Comparison of ENCODE assay signal across 20 cellular contexts in genomic region chr11:45538939-45539338, GRCh38.
"Had no signal": no experiment of that assay in that cellular context is flagged by ENCODE, and none has a peak within 500 bp of the region (broad histone marks: within the 10 kb centered on the region; RNA-seq: fewer than 3 reads in every experiment).

No MANE protein-coding gene starts in this region.

- H3K36me3 ChIP-seq: breast epithelium, neutrophil, sigmoid colon, upper lobe of right lung had no signal

- ATAC-seq: activated CD4-positive, alpha-beta T cell treated with anti-CD3 and anti-CD28 coated beads for 36 hours; activated T-cell treated with anti-CD3 and anti-CD28 coated beads, Interleukin-2, amount 50 U/mL, for 4 hours; stimulated activated naive B cell treated with anti-CD40 and anti-IgM and Interleukin-4, amounts not matched to agents 10 μg/mL and 1 μg/mL and 100 μg/mL, for 72 hours had no signal

- H3K9me3 ChIP-seq: breast epithelium, neutrophil, sigmoid colon, upper lobe of right lung had no signal

- H3K4me1 ChIP-seq: breast epithelium, sigmoid colon, upper lobe of right lung had no signal

- H3K27me3 ChIP-seq: upper lobe of right lung had no signal

- H3K27ac ChIP-seq: breast epithelium, neutrophil, sigmoid colon, upper lobe of right lung had no signal

- DNase-seq: activated B cell treated with CpG ODN at 0.5 μM for 24 hours; activated CD4-positive, alpha-beta T cell treated with anti-CD3 and anti-CD28 coated beads for 36 hours; activated CD4-positive, alpha-beta T cell treated with anti-CD3 and anti-CD28 coated beads, Interleukin-2, amount 50 U/mL, for 4 hours; activated CD8-positive, alpha-beta memory T cell treated with anti-CD3 and anti-CD28 coated beads for 24 hours; activated CD8-positive, alpha-beta memory T cell treated with anti-CD3 and anti-CD28 coated beads, Interleukin-2, amount 50 U/mL, for 4 hours; activated naive CD4-positive, alpha-beta T cell treated with Interleukin-2 at 50 U/mL for 16 hours; activated naive CD8-positive, alpha-beta T cell treated with anti-CD3 and anti-CD28 coated beads for 36 hours; activated T-cell treated with anti-CD3 and anti-CD28 coated beads, Interleukin-2, amount 50 U/mL, for 4 hours; cortex of kidney; foreskin melanocyte; mammary epithelial cell; retina; sigmoid colon; stimulated activated CD4-positive, alpha-beta T cell treated with anti-CD3 and anti-CD28 coated beads, Interleukin-2, amount 100 ng/mL, for 48 hours; stimulated activated CD8-positive, alpha-beta memory T cell treated with anti-CD3 and anti-CD28 coated beads, Interleukin-4, amount 100 ng/mL, for 48 hours; stimulated activated naive B cell treated with anti-CD40 and anti-IgM and Interleukin-4, amounts not matched to agents 10 μg/mL and 1 μg/mL and 100 μg/mL, for 72 hours; T-helper 1 cell; upper lobe of right lung had no signal

- H3K4me3 ChIP-seq: breast epithelium, sigmoid colon, upper lobe of right lung had no signal
